ENCODE assay signal across 1 cellular context in the genomic region with DNA sequence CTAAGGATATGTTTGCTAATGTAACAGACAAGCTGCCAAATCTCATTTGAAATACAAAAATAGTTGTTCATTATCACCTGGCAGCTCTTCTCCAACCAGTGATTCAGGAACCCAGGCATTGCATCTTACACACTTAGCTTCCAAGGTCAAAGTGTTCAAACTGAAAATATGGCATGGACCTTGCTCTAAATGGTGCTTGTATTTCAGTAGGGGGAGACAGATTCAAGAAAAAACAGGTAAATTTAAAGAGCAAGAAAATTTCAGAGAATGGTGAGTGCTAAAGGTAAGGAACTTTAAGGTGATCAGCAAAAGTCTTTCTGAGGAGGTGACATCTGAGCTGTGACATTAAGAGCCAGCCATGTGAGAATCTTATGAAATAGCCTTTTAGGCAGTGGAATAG.
TF ChIP-seq lines count a peak whose summit lies in the region.

No MANE protein-coding gene starts in this region.

TF ChIP-seq in K562, 482 proteins besides CTCF, POLR2A, EP300 and RAD21:
- TF ChIP-seq, protein P1, sequence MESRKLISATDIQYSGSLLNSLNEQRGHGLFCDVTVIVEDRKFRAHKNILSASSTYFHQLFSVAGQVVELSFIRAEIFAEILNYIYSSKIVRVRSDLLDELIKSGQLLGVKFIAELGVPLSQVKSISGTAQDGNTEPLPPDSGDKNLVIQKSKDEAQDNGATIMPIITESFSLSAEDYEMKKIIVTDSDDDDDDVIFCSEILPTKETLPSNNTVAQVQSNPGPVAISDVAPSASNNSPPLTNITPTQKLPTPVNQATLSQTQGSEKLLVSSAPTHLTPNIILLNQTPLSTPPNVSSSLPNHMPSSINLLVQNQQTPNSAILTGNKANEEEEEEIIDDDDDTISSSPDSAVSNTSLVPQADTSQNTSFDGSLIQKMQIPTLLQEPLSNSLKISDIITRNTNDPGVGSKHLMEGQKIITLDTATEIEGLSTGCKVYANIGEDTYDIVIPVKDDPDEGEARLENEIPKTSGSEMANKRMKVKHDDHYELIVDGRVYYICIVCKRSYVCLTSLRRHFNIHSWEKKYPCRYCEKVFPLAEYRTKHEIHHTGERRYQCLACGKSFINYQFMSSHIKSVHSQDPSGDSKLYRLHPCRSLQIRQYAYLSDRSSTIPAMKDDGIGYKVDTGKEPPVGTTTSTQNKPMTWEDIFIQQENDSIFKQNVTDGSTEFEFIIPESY (CRISPR knock-in tag; IDR thresholded peaks at IDR 0.05) = no peak
- TF ChIP-seq BRD9 (IDR thresholded peaks at IDR 0.05; ENCODE audit: low read depth, partially characterized antibody) = no peak
- no peak for TF ChIP-seq KDM1A (IDR thresholded peaks at IDR 0.05)
- no peak for TF ChIP-seq HLTF (IDR thresholded peaks at IDR 0.05)
- TF ChIP-seq NBN (IDR thresholded peaks at IDR 0.05; ENCODE audit: low read depth) = no peak
- TF ChIP-seq, protein P2, sequence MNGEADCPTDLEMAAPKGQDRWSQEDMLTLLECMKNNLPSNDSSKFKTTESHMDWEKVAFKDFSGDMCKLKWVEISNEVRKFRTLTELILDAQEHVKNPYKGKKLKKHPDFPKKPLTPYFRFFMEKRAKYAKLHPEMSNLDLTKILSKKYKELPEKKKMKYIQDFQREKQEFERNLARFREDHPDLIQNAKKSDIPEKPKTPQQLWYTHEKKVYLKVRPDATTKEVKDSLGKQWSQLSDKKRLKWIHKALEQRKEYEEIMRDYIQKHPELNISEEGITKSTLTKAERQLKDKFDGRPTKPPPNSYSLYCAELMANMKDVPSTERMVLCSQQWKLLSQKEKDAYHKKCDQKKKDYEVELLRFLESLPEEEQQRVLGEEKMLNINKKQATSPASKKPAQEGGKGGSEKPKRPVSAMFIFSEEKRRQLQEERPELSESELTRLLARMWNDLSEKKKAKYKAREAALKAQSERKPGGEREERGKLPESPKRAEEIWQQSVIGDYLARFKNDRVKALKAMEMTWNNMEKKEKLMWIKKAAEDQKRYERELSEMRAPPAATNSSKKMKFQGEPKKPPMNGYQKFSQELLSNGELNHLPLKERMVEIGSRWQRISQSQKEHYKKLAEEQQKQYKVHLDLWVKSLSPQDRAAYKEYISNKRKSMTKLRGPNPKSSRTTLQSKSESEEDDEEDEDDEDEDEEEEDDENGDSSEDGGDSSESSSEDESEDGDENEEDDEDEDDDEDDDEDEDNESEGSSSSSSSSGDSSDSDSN (IDR thresholded peaks at IDR 0.05; ENCODE audit: borderline replicate concordance in 1 of 2, low read depth in 2 of 2, low read length in 2 of 2) = no peak
- no peak for TF ChIP-seq ZBTB40 (IDR thresholded peaks at IDR 0.05)
- TF ChIP-seq ZBTB40 (CRISPR knock-in tag; IDR thresholded peaks at IDR 0.05) = no peak
- TF ChIP-seq MECOM (CRISPR knock-in tag; IDR thresholded peaks at IDR 0.05) = no peak
